In genomic region chr22:17569971-17570511, GRCh38 we compare ENCODE assay signal across 8 cellular contexts. TPM values are rescaled to one million over a fixed set of nuclear protein-coding genes. Genes with fewer than 3 reads are reported as not detected.
A peak's percentile ranks its signal among the peaks of the same experiment; 100 is the strongest.
DNase-seq lines count a peak whose midpoint lies in the region; ATAC-seq, FAIRE-seq and TF ChIP-seq lines count a peak whose summit lies in the region.

No MANE protein-coding gene starts in this region.

- no peaks in the 10 kb centered on the region for H3K9me3 ChIP-seq in PC-9 (ENCODE audit: insufficient read depth, low read depth)

- in situ Hi-C loops in ACHN (cut with HindIII; ENCODE audit: low pct_ligation_motif_present, low pct_unique_long_range_greater_than_20kb, low sequenced_read_pairs) = no loop called here

- CTCF ChIA-PET in PC-9 (lab: Charles Lee) = interaction anchor here (0.7 kb wide), 1 partner anchor 12 kb away, joined by 3 read pairs; no protein-coding TSS in a partner anchor

- H3K4me3 ChIP-seq in PC-9 (no peak overlapping the region), fibroblast of mammary gland (ENCODE audit: control insufficient read depth, low read depth, low read length) (peak overlapping the region; percentile 19)

- no peak overlapping the region for H2AFZ ChIP-seq in PC-9

- H3F3A ChIP-seq in PC-9 (ENCODE audit: insufficient read depth, low read depth) = no peaks in the 10 kb centered on the region; the same call in 1 of the 2 replicates

- POLR2A ChIA-PET in PC-9 (lab: Charles Lee; ENCODE audit: unreplicated experiment) = no interaction called here

- ATAC-seq in GM19455 (IDR thresholded peaks at IDR 0.05; ENCODE audit: unreplicated experiment) = no peak

- H3K4me1 Mint-ChIP-seq in neural crest cell = peaks cover 23% of the 10 kb centered on the region

- no peak for TF ChIP-seq CTCF in PC-9 (conservative IDR thresholded peaks at IDR 0.05)
- TF ChIP-seq CTCF in fibroblast of mammary gland (conservative IDR thresholded peaks at IDR 0.05; ENCODE audit: control insufficient read depth, insufficient read depth, low read depth, low read length) = no peak
- no peak for TF ChIP-seq CTCF in neural crest cell (conservative IDR thresholded peaks at IDR 0.05)

- peak overlapping the region; percentile 10 for H3K4me3 Mint-ChIP-seq in neural crest cell

- peak overlapping the region; percentile 19; the same call in 1 of the 2 replicates for H3K4me2 ChIP-seq in PC-9

- no peaks in the 10 kb centered on the region for H3K27me3 ChIP-seq in PC-9 (ENCODE audit: insufficient read depth, low read depth)

- H3K4me1 ChIP-seq in PC-9 (replicated peaks; ENCODE audit: insufficient read depth) = no peaks in the 10 kb centered on the region

- no peaks in the 10 kb centered on the region for H3K27me3 Mint-ChIP-seq in neural crest cell (ENCODE audit: low read depth)

- peak overlapping the region; percentile 8 for H3K27ac Mint-ChIP-seq in neural crest cell (ENCODE audit: unreplicated experiment)

- BruUV-seq in PC-9 (replicated peaks; lab: Mats Ljungman, UMichigan) = no TSS peak

- intact Hi-C loops in PC-9 (cut with micrococcal nuclease; ENCODE audit: unreplicated experiment) = no loop called here

- no peaks in the 10 kb centered on the region for H4K20me1 ChIP-seq in PC-9 (ENCODE audit: insufficient read depth)

- no peak overlapping the region for H3K27ac ChIP-seq in PC-9

- no peaks in the 10 kb centered on the region for H3K9me2 ChIP-seq in PC-9 (ENCODE audit: insufficient read depth)

- no peaks in the 10 kb centered on the region for H3K36me3 Mint-ChIP-seq in neural crest cell (ENCODE audit: low read depth)

- no peaks in the 10 kb centered on the region for H3K9me3 Mint-ChIP-seq in neural crest cell

- FAIRE-seq in HTR-8/SVneo (lab: Jason Lieb, UNC) = no peak

- DNase-seq in AG08396 (ENCODE audit: low spot score) (peak; percentile 24), PC-9 (no peak), fibroblast of mammary gland (ENCODE audit: low read depth) (peak; percentile 77), neural crest cell (ENCODE audit: low read depth, low spot score) (no peak), HTR-8/SVneo (ENCODE audit: insufficient read length, low spot score) (no peak), ACHN (no peak)
- DNase-seq in activated CD4-positive, CD25-positive, alpha-beta regulatory T cell treated with anti-CD3 and anti-CD28 coated beads, Interleukin-2, amount 50 U/mL, for 72 hours = no peak

- H3K79me2 ChIP-seq in PC-9 (ENCODE audit: low read depth) = no peaks in the 10 kb centered on the region

- no peaks in the 10 kb centered on the region for H3K36me3 ChIP-seq in PC-9 (ENCODE audit: low read depth)

RNA-seq across cellular contexts. Expression of gene SLC25A18, which starts 6.7 kb away (rescaled TPM):
- total RNA-seq in PC-9 (2021) = 0.48 and 0.57 TPM in 2 replicates
- 0.34 and 0.86 TPM in 2 replicates for total RNA-seq in neural crest cell

RNA-seq across cellular contexts. Expression of gene ATP6V1E1, which starts 58.5 kb away (rescaled TPM):
- 53.5 and 58.0 TPM in 2 replicates for total RNA-seq in PC-9 (2021)
- 59.2 and 63.9 TPM in 2 replicates for total RNA-seq in neural crest cell

Comparison
In these comparisons a context has a peak if more than half of its experiments do, and no peak if none do; other contexts are left out.
1. DNase-seq: peak in AG08396 (single experiment) and fibroblast of mammary gland (single experiment); none in PC-9 (0 of 2), neural crest cell (single experiment), HTR-8/SVneo (single experiment), ACHN (single experiment) and activated CD4-positive, CD25-positive, alpha-beta regulatory T cell treated with anti-CD3 and anti-CD28 coated beads, Interleukin-2, amount 50 U/mL, for 72 hours (single experiment).